In the genomic region with DNA sequence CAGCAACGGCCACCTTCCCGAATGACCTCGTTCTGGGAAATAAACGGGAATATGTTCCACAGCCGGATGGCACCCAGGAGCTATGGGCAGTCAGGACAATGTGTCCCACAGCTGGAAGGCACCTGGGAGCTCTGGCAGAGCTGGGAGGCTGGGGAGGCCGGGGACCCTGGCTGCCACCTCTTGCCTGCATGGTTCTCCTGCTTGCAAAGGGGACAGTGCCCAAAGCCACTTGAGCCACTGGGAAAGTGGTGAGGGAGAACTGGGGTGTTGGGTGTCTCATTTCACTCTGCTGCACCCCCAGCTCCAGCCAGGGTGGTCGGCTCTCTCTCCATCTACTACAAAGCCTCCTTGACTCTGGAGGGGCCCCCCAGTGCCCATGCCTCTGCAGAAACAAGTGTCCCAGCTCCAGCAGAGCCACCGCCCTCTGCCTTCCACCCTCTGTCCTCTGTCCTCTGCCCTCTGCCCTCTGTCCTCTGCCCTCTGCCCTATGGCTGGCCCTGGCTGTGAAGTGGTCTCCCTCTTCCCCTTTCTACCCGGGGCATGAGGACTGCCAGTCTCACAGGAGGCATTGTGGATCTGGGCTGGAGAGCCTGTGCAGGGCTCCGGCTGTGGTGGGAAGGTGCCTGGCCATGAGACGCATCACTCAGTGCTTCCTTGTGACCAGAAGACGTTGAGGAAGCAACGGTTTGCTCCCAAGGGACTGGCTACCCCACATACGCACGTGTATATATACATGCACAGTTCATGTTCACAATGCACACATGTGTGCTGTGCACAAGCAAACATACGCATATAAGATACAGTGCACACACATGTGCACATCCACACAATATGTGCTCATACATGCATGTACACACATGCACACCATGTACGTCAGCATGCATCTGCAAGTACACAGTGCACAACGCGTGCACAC, we compare ENCODE assay signal across 8 cellular contexts. TPM values are rescaled to one million over a fixed set of nuclear protein-coding genes. Genes with fewer than 3 reads are reported as not detected.
A peak's percentile ranks its signal among the peaks of the same experiment; 100 is the strongest.
DNase-seq lines count a peak whose midpoint lies in the region; ATAC-seq and TF ChIP-seq lines count a peak whose summit lies in the region.
"Had no signal": no experiment of that assay in that cellular context is flagged by ENCODE, and none has a peak within 500 bp of the region (broad histone marks: within the 10 kb centered on the region; RNA-seq: fewer than 3 reads in every experiment).

No MANE protein-coding gene starts in this region.

- H3K27me3 ChIP-seq in HUES48 (ENCODE audit: control insufficient read depth, insufficient read depth, low read length) = peaks cover 22% of the 10 kb centered on the region
- H3K27me3 ChIP-seq in mesenchymal stem cell (ENCODE audit: control insufficient read depth in 1 of 2, insufficient read depth in 1 of 2, low read length in 2 of 2) = peaks cover 0 to 6% of the 10 kb centered on the region in 2 experiments
- H3K27me3 ChIP-seq in thyroid gland = no peaks in the 10 kb centered on the region

- H3K4me1 Mint-ChIP-seq in brain = peaks cover 50% of the 10 kb centered on the region

- H3K23ac ChIP-seq in mesenchymal stem cell (ENCODE audit: low read length in 2 of 2) = no peak overlapping the region

- H3K4me3 ChIP-seq in HUES48 (ENCODE audit: low read depth, low read length) (peak overlapping the region; percentile 73; the same call in 1 of the 2 replicates), mesenchymal stem cell (ENCODE audit: insufficient read depth in 1 of 2, low read depth in 1 of 2, low read length in 2 of 2) (peak overlapping the region in 1 of 2 experiments; percentile 50), thyroid gland (replicated peaks in 1 of 3) (no peak overlapping the region)

- DNase-seq in mesenchymal stem cell (no peak), thyroid gland (no peak), occipital lobe (lab: John Stamatoyannopoulos, UW) (no peak)
- DNase-seq: NCI-H2029 treated with DMSO at 0.1 percent for 48 hours had no signal

- TF ChIP-seq POLR2A in thyroid gland (IDR thresholded peaks at IDR 0.05) = no peak

- peak overlapping the region in 1 of 5 experiments; percentile 2 for H3K4me3 Mint-ChIP-seq in brain

- H3K4me2 ChIP-seq in mesenchymal stem cell (ENCODE audit: low read length, poor library complexity, severe bottlenecking) = no peak overlapping the region

- intact Hi-C loops in thyroid gland (cut with DNase I) = no loop called here

- peaks cover 0 to 9% (median 4%) of the 10 kb centered on the region in 5 experiments for H3K9me3 Mint-ChIP-seq in brain

- H2BK15ac ChIP-seq in mesenchymal stem cell (ENCODE audit: low read depth, poor library complexity, severe bottlenecking) = no peak overlapping the region

- WGBS in mesenchymal stem cell = 79% methylated on average over 19 of the region's 19 CpGs
- WGBS in thyroid gland, 2 donors = 73 to 76% methylated on average over 19 of the region's 19 CpGs

- H3K27me3 Mint-ChIP-seq in brain = peaks cover 4% of the 10 kb centered on the region

- peak overlapping the region in 3 of 5 experiments; percentile 38 to 85 (median 82) for H3K27ac Mint-ChIP-seq in brain

- peak overlapping the region; percentile 6 for H2AFZ ChIP-seq in mesenchymal stem cell (ENCODE audit: low read depth, low read length)

- H3K36me3 ChIP-seq in HUES48 (ENCODE audit: control insufficient read depth, insufficient read depth, low read length) = no peaks in the 10 kb centered on the region
- H3K36me3 ChIP-seq in mesenchymal stem cell (ENCODE audit: control insufficient read depth in 1 of 2, insufficient read depth in 2 of 2, low read depth in 1 of 2, low read length in 2 of 2) = no peaks in the 10 kb centered on the region
- no peaks in the 10 kb centered on the region for H3K36me3 ChIP-seq in thyroid gland

- TF ChIP-seq CTCF in brain (conservative IDR thresholded peaks at IDR 0.05) (no peak), thyroid gland (IDR thresholded peaks at IDR 0.05) (no peak)

- H3K9ac ChIP-seq in HUES48 (ENCODE audit: low read depth, low read length) = no peak overlapping the region
- H3K9ac ChIP-seq in mesenchymal stem cell (ENCODE audit: low read length) = peak overlapping the region; percentile 80

- H3K79me1 ChIP-seq in mesenchymal stem cell (replicated peaks; ENCODE audit: low read length, poor library complexity, severe bottlenecking) = no peaks in the 10 kb centered on the region

- H2BK12ac ChIP-seq in mesenchymal stem cell (ENCODE audit: low read length in 2 of 2) = peak overlapping the region; percentile 65 to 90

- peak overlapping the region in 1 of 2 experiments; percentile 61 for H3K14ac ChIP-seq in mesenchymal stem cell (ENCODE audit: low read length in 2 of 2)

- H2BK120ac ChIP-seq in mesenchymal stem cell (ENCODE audit: low read depth, low read length) = no peak overlapping the region

- H3K4ac ChIP-seq in mesenchymal stem cell (ENCODE audit: low read depth in 1 of 2, low read length in 2 of 2) = peak overlapping the region; percentile 13 to 76

- H2AK5ac ChIP-seq in mesenchymal stem cell (ENCODE audit: low read length, severe bottlenecking) = peak overlapping the region; percentile 23

- no peak for ATAC-seq in HG02884 (IDR thresholded peaks at IDR 0.05; ENCODE audit: unreplicated experiment)
- no peak for ATAC-seq in GM19463 (IDR thresholded peaks at IDR 0.05; ENCODE audit: unreplicated experiment)

- H3K4me1 ChIP-seq in HUES48 (ENCODE audit: control insufficient read depth, insufficient read depth, low read length) (peaks cover 30% of the 10 kb centered on the region), mesenchymal stem cell (ENCODE audit: control insufficient read depth, insufficient read depth, low read depth, low read length) (peaks cover 45% of the 10 kb centered on the region), thyroid gland (peaks cover 20 to 49% of the 10 kb centered on the region in 2 donors)

- H3K9me3 ChIP-seq in HUES48 (ENCODE audit: control insufficient read depth, insufficient read depth, low read length) = no peaks in the 10 kb centered on the region
- peaks cover 7% of the 10 kb centered on the region for H3K9me3 ChIP-seq in mesenchymal stem cell (ENCODE audit: control insufficient read depth, low read length)
- H3K9me3 ChIP-seq in thyroid gland = no peaks in the 10 kb centered on the region

- H2BK5ac ChIP-seq in mesenchymal stem cell (ENCODE audit: low read depth, low read length, poor library complexity, severe bottlenecking) = no peak overlapping the region

- no peaks in the 10 kb centered on the region for H3K36me3 Mint-ChIP-seq in brain

- H3K27ac ChIP-seq in HUES48 (ENCODE audit: low read depth, low read length) (peak overlapping the region; percentile 84), mesenchymal stem cell (ENCODE audit: low read length, poor library complexity, severe bottlenecking) (no peak overlapping the region), thyroid gland (peak overlapping the region in 2 of 3 donors; percentile 77 to 95)

- no peak overlapping the region for H4K8ac ChIP-seq in mesenchymal stem cell (ENCODE audit: low read length)

- peak overlapping the region; percentile 98 for H4K91ac ChIP-seq in mesenchymal stem cell (ENCODE audit: low read length)

- peak overlapping the region; percentile 48 to 86 for H3K18ac ChIP-seq in mesenchymal stem cell (ENCODE audit: low read depth in 1 of 2, low read length in 2 of 2)

RNA-seq across cellular contexts. Expression of gene INPP5A, which starts 21.5 kb away (rescaled TPM):
- 17.6 TPM for polyA plus RNA-seq in brain (ENCODE audit: insufficient read depth, low read depth, low replicate concordance)
- polyA plus RNA-seq in mesenchymal stem cell (2013, experiment 1 of 2) = 31.4 TPM
- polyA plus RNA-seq in mesenchymal stem cell (2013, experiment 2 of 2) = 32.2 TPM
- 10 to 100 TPM; 30.4 to 75.8 (median 41.1) TPM for total RNA-seq in thyroid gland
- total RNA-seq in occipital lobe = 29.3 TPM
